ENCODE assay signal across 8 cellular contexts in genomic region chr9:124551472-124552339, GRCh38. TPM values are rescaled to one million over a fixed set of nuclear protein-coding genes. Genes with fewer than 3 reads are reported as not detected.
DNase-seq lines count a peak whose midpoint lies in the region; ATAC-seq and TF ChIP-seq lines count a peak whose summit lies in the region.

No MANE protein-coding gene starts in this region.

- no peak overlapping the region for H3K4me3 Mint-ChIP-seq in neural crest cell

- H3K9ac ChIP-seq in MM.1S (ENCODE audit: low read length) (no peak overlapping the region), fibroblast of lung (ENCODE audit: insufficient read depth, low read length) (no peak overlapping the region)

- H3K27me3 ChIP-seq in MM.1S (replicated peaks; ENCODE audit: insufficient read depth, low read length): no peaks in the 10 kb centered on the region
- peaks cover 13% of the 10 kb centered on the region for H3K27me3 ChIP-seq in fibroblast of lung (ENCODE audit: control insufficient read depth, insufficient read depth, low read length)

- no peaks in the 10 kb centered on the region for H3K4me1 Mint-ChIP-seq in neural crest cell

- H3K79me2 ChIP-seq in MM.1S (ENCODE audit: low read length) (no peaks in the 10 kb centered on the region), fibroblast of lung (ENCODE audit: control insufficient read depth, insufficient read depth, low read length) (no peaks in the 10 kb centered on the region)

- no peaks in the 10 kb centered on the region for H3K36me3 Mint-ChIP-seq in neural crest cell (ENCODE audit: low read depth)

- H3K27ac ChIP-seq in MM.1S (ENCODE audit: low read length) (no peak overlapping the region), fibroblast of lung (ENCODE audit: insufficient read depth, low read length) (no peak overlapping the region)

- H3K27ac Mint-ChIP-seq in neural crest cell (ENCODE audit: unreplicated experiment): no peak overlapping the region

- H3K4me2 ChIP-seq in MM.1S (ENCODE audit: low read depth, low read length): no peak overlapping the region
- H3K4me2 ChIP-seq in fibroblast of lung (ENCODE audit: extremely low read depth, insufficient read depth, low read length): no peak overlapping the region

- ATAC-seq in GM21447 (IDR thresholded peaks at IDR 0.05; ENCODE audit: unreplicated experiment) (no peak), HG02885 (IDR thresholded peaks at IDR 0.05; ENCODE audit: poor library complexity, unreplicated experiment) (no peak)

- no peaks in the 10 kb centered on the region for H3K36me3 ChIP-seq in MM.1S (replicated peaks; ENCODE audit: insufficient read depth, low read length)
- H3K36me3 ChIP-seq in fibroblast of lung (ENCODE audit: control insufficient read depth, insufficient read depth, low read length): no peaks in the 10 kb centered on the region

- H3F3A ChIP-seq in MM.1S (ENCODE audit: insufficient read depth, low read length): no peaks in the 10 kb centered on the region; the same call in 1 of the 2 replicates

- no peak overlapping the region for H3K4me3 ChIP-seq in MM.1S (ENCODE audit: low read length)
- no peak overlapping the region for H3K4me3 ChIP-seq in WI38 (ENCODE audit: low read depth, low read length)
- H3K4me3 ChIP-seq in fibroblast of lung (replicated peaks in 1 of 4; ENCODE audit: control extremely low read depth in 1 of 4, insufficient read depth in 1 of 4, low read depth in 3 of 4, low read length in 4 of 4): no peak overlapping the region

- H3K9me3 ChIP-seq in MM.1S (replicated peaks; ENCODE audit: insufficient read depth, low read length): no peaks in the 10 kb centered on the region
- H3K9me3 ChIP-seq in fibroblast of lung (ENCODE audit: control insufficient read depth, insufficient read depth, low read depth, low read length): no peaks in the 10 kb centered on the region

- H3K27me3 Mint-ChIP-seq in neural crest cell (ENCODE audit: low read depth): no peaks in the 10 kb centered on the region

- peak; percentile 3 for DNase-seq in activated T-cell treated with anti-CD3 and anti-CD28 coated beads for 24 hours (ENCODE audit: low read depth)
- DNase-seq in activated T-cell treated with anti-CD3 and anti-CD28 coated beads, Interleukin-2, amount 50 U/mL, for 1 hour: no peak
- DNase-seq in MM.1S: peak; percentile 39
- DNase-seq in fibroblast of lung (ENCODE audit: low read depth in 2 of 2): peak; percentile 66 to 81
- DNase-seq in neural crest cell (ENCODE audit: low read depth, low spot score): peak; percentile 61

- no peak overlapping the region for H2AFZ ChIP-seq in MM.1S (ENCODE audit: low read length)
- H2AFZ ChIP-seq in fibroblast of lung (ENCODE audit: low read length): no peak overlapping the region

- peak; percentile 43 for TF ChIP-seq CTCF in MM.1S (IDR thresholded peaks at IDR 0.05; ENCODE audit: low read length)
- peak; percentile 78 for TF ChIP-seq CTCF in WI38 (IDR thresholded peaks at IDR 0.05; ENCODE audit: low read depth, low read length)
- peak; percentile 79 to 86 for TF ChIP-seq CTCF in fibroblast of lung (conservative IDR thresholded peaks at IDR 0.05 in 1 of 2, IDR thresholded peaks at IDR 0.05 in 1 of 2; ENCODE audit: low read depth in 1 of 2, low read length in 2 of 2)
- TF ChIP-seq CTCF in neural crest cell (conservative IDR thresholded peaks at IDR 0.05): peak; percentile 87

- H3K4me1 ChIP-seq in MM.1S (ENCODE audit: low read length): no peaks in the 10 kb centered on the region
- H3K4me1 ChIP-seq in fibroblast of lung (ENCODE audit: control insufficient read depth, extremely low read depth, insufficient read depth, low read length): no peaks in the 10 kb centered on the region

- H3K9me2 ChIP-seq in MM.1S (replicated peaks; ENCODE audit: insufficient read depth, low read length): no peaks in the 10 kb centered on the region

- H4K20me1 ChIP-seq in MM.1S (ENCODE audit: insufficient read depth, low read length): no peaks in the 10 kb centered on the region
- H4K20me1 ChIP-seq in fibroblast of lung (ENCODE audit: control insufficient read depth, extremely low read depth, insufficient read depth, low read length): no peaks in the 10 kb centered on the region

- H3K9me3 Mint-ChIP-seq in neural crest cell: no peaks in the 10 kb centered on the region

RNA-seq across cellular contexts. Expression of gene NR5A1, which starts 44.5 kb away (rescaled TPM):
- not detected in 2 replicates for total RNA-seq in fibroblast of lung
- not detected in 2 replicates for polyA plus RNA-seq in fibroblast of lung
- not detected in 2 replicates for polyA plus RNA-seq in fibroblast of lung (2012)
- not detected in 2 replicates for polyA minus RNA-seq in fibroblast of lung (ENCODE audit: low replicate concordance)
- 0.35 and 0.50 TPM in 2 replicates for total RNA-seq in neural crest cell
